In the genomic region with DNA sequence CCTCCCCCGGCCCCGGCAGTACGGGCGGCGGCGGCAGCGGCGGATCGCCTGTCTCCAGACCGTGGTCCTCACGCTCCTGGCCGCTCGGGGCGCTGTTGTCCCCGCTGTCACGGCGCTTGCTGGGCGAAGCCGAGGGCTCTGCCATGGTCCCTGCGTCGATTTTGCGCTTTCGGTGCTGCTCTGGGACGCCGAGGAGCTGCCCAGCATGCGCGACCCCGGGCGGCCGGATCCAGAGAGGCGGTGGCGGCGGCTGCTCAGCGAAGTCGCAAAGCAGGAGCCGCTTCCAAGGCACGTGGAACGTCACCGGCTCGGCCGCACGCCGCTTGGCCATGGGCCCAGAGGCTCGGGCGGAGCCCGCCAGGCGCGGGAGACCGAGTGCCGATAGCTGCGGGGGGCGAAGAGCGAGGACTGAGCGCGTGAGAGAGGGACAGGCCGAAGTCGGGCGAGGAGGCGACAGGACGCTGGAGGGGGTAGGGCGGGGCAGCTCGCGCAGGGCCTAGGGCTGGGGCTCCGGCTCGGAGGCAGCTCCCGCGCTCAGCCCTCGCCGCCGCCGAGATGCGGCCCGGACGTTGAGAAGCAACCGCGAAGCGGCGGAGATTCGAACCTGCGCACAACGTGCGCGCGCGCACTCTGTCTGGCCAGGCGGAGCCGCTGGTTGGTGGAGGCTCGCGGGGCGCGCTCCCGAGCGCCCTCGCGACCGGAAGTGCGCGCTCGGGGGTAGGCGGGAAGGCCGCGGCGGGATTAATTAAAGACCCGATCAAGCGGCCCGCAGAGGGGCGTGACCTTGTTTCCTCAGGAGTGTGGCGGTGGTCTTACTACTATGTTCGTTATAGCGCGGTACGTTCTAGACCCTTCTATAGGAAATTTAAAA, we compare ENCODE assay signal across 1 cellular context.
A peak's percentile ranks its signal among the peaks of the same experiment; 100 is the strongest.
TF ChIP-seq lines count a peak whose summit lies in the region.

A gene with protein sequence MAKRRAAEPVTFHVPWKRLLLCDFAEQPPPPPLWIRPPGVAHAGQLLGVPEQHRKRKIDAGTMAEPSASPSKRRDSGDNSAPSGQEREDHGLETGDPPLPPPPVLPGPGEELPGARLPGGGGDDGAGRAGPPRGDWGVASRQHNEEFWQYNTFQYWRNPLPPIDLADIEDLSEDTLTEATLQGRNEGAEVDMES (minus strand): TSS at position 632 of the 871 bp plus-strand sequence. CDS start 301 bp downstream, at position 331.

TF ChIP-seq in GM12878, 131 proteins besides CTCF, POLR2A, EP300 and RAD21 (continued from another document and continues in another):
- TF ChIP-seq, protein P1, sequence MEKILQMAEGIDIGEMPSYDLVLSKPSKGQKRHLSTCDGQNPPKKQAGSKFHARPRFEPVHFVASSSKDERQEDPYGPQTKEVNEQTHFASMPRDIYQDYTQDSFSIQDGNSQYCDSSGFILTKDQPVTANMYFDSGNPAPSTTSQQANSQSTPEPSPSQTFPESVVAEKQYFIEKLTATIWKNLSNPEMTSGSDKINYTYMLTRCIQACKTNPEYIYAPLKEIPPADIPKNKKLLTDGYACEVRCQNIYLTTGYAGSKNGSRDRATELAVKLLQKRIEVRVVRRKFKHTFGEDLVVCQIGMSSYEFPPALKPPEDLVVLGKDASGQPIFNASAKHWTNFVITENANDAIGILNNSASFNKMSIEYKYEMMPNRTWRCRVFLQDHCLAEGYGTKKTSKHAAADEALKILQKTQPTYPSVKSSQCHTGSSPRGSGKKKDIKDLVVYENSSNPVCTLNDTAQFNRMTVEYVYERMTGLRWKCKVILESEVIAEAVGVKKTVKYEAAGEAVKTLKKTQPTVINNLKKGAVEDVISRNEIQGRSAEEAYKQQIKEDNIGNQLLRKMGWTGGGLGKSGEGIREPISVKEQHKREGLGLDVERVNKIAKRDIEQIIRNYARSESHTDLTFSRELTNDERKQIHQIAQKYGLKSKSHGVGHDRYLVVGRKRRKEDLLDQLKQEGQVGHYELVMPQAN (conservative IDR thresholded peaks at IDR 0.05): peak; percentile 91
- TF ChIP-seq PML (IDR thresholded peaks at IDR 0.05; ENCODE audit: low read length) (no peak; the same call in 1 of the 2 replicates), NR2C1 (IDR thresholded peaks at IDR 0.05) (0 out of 2 replicates have a peak, but pooled peaks have one; percentile 26), ZNF207 (IDR thresholded peaks at IDR 0.05; ENCODE audit: borderline replicate concordance) (no peak; the same call in 1 of the 2 replicates), POU2F2 (IDR thresholded peaks at IDR 0.05; ENCODE audit: borderline replicate concordance, low read depth, low read length) (no peak), RUNX3 (IDR thresholded peaks at IDR 0.05; ENCODE audit: low read length) (peak; percentile 57), RCOR1 (conservative IDR thresholded peaks at IDR 0.05; ENCODE audit: low read depth, low read length) (no peak), STAT3 (IDR thresholded peaks at IDR 0.05; ENCODE audit: low read depth, low read length) (no peak), MYC (IDR thresholded peaks at IDR 0.05; ENCODE audit: insufficient read depth, insufficient read length, insufficient replicate concordance, low read length, severe bottlenecking) (peak; percentile 61), KDM1A (IDR thresholded peaks at IDR 0.05; ENCODE audit: borderline replicate concordance) (no peak), CBX3 (IDR thresholded peaks at IDR 0.05; ENCODE audit: borderline replicate concordance, low read depth) (no peak), NFXL1 (IDR thresholded peaks at IDR 0.05; ENCODE audit: borderline replicate concordance) (no peak), HDAC2 (IDR thresholded peaks at IDR 0.05) (no peak), YY1 (IDR thresholded peaks at IDR 0.05; ENCODE audit: low read depth, low read length) (peak; percentile 79), EGR1 (IDR thresholded peaks at IDR 0.05; ENCODE audit: borderline replicate concordance in 1 of 2, low read depth in 2 of 2, low read length in 2 of 2) (0 out of 3 replicates have a peak, but pooled peaks of 1 of the 2 experiments have one; percentile 14), ZSCAN29 (IDR thresholded peaks at IDR 0.05) (no peak), JUND (IDR thresholded peaks at IDR 0.05; ENCODE audit: low read depth, low read length) (no peak), TBL1XR1 (IDR thresholded peaks at IDR 0.05; ENCODE audit: low read depth, low read length) (no peak), FOXM1 (IDR thresholded peaks at IDR 0.05; ENCODE audit: low read depth, low read length) (no peak), SUPT20H (IDR thresholded peaks at IDR 0.05; ENCODE audit: borderline replicate concordance, control insufficient read depth, low read depth, low read length) (no peak), SPI1 (IDR thresholded peaks at IDR 0.05; ENCODE audit: borderline replicate concordance, insufficient read depth, low read depth, low read length) (no peak), ZNF24 (IDR thresholded peaks at IDR 0.05) (no peak), SMARCA5 (IDR thresholded peaks at IDR 0.05) (peak; percentile 99), CREB1 (IDR thresholded peaks at IDR 0.05; ENCODE audit: low read depth) (peak; percentile 60; the same call in 1 of the 2 replicates), MTA2 (IDR thresholded peaks at IDR 0.05; ENCODE audit: low read depth) (no peak), CBX5 (IDR thresholded peaks at IDR 0.05; ENCODE audit: low read depth) (peak; percentile 68; the same call in 1 of the 2 replicates), SIN3A (IDR thresholded peaks at IDR 0.05; ENCODE audit: low read depth, low read length) (peak; percentile 88), NFYA (IDR thresholded peaks at IDR 0.05; ENCODE audit: borderline replicate concordance, low read depth, low read length) (no peak), RELA (IDR thresholded peaks at IDR 0.05; ENCODE audit: borderline replicate concordance, partially characterized antibody) (no peak), NRF1 (conservative IDR thresholded peaks at IDR 0.05; ENCODE audit: low read depth, low read length) (peak; percentile 66)
- TF ChIP-seq, protein P2, sequence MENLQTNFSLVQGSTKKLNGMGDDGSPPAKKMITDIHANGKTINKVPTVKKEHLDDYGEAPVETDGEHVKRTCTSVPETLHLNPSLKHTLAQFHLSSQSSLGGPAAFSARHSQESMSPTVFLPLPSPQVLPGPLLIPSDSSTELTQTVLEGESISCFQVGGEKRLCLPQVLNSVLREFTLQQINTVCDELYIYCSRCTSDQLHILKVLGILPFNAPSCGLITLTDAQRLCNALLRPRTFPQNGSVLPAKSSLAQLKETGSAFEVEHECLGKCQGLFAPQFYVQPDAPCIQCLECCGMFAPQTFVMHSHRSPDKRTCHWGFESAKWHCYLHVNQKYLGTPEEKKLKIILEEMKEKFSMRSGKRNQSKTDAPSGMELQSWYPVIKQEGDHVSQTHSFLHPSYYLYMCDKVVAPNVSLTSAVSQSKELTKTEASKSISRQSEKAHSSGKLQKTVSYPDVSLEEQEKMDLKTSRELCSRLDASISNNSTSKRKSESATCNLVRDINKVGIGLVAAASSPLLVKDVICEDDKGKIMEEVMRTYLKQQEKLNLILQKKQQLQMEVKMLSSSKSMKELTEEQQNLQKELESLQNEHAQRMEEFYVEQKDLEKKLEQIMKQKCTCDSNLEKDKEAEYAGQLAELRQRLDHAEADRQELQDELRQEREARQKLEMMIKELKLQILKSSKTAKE (IDR thresholded peaks at IDR 0.05; ENCODE audit: low read depth, poor library complexity, severe bottlenecking): no peak
- TF ChIP-seq, protein P3, sequence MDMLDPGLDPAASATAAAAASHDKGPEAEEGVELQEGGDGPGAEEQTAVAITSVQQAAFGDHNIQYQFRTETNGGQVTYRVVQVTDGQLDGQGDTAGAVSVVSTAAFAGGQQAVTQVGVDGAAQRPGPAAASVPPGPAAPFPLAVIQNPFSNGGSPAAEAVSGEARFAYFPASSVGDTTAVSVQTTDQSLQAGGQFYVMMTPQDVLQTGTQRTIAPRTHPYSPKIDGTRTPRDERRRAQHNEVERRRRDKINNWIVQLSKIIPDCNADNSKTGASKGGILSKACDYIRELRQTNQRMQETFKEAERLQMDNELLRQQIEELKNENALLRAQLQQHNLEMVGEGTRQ (IDR thresholded peaks at IDR 0.05; ENCODE audit: borderline replicate concordance, low read depth, low read length): no peak
- TF ChIP-seq, protein P4, sequence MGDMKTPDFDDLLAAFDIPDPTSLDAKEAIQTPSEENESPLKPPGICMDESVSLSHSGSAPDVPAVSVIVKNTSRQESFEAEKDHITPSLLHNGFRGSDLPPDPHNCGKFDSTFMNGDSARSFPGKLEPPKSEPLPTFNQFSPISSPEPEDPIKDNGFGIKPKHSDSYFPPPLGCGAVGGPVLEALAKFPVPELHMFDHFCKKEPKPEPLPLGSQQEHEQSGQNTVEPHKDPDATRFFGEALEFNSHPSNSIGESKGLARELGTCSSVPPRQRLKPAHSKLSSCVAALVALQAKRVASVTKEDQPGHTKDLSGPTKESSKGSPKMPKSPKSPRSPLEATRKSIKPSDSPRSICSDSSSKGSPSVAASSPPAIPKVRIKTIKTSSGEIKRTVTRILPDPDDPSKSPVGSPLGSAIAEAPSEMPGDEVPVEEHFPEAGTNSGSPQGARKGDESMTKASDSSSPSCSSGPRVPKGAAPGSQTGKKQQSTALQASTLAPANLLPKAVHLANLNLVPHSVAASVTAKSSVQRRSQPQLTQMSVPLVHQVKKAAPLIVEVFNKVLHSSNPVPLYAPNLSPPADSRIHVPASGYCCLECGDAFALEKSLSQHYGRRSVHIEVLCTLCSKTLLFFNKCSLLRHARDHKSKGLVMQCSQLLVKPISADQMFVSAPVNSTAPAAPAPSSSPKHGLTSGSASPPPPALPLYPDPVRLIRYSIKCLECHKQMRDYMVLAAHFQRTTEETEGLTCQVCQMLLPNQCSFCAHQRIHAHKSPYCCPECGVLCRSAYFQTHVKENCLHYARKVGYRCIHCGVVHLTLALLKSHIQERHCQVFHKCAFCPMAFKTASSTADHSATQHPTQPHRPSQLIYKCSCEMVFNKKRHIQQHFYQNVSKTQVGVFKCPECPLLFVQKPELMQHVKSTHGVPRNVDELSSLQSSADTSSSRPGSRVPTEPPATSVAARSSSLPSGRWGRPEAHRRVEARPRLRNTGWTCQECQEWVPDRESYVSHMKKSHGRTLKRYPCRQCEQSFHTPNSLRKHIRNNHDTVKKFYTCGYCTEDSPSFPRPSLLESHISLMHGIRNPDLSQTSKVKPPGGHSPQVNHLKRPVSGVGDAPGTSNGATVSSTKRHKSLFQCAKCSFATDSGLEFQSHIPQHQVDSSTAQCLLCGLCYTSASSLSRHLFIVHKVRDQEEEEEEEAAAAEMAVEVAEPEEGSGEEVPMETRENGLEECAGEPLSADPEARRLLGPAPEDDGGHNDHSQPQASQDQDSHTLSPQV (IDR thresholded peaks at IDR 0.05): no peak
- TF ChIP-seq, protein P5, sequence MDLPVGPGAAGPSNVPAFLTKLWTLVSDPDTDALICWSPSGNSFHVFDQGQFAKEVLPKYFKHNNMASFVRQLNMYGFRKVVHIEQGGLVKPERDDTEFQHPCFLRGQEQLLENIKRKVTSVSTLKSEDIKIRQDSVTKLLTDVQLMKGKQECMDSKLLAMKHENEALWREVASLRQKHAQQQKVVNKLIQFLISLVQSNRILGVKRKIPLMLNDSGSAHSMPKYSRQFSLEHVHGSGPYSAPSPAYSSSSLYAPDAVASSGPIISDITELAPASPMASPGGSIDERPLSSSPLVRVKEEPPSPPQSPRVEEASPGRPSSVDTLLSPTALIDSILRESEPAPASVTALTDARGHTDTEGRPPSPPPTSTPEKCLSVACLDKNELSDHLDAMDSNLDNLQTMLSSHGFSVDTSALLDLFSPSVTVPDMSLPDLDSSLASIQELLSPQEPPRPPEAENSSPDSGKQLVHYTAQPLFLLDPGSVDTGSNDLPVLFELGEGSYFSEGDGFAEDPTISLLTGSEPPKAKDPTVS (IDR thresholded peaks at IDR 0.05; ENCODE audit: low read depth, low read length): peak; percentile 63; the same call in 1 of the 2 replicates
- TF ChIP-seq, protein P6, sequence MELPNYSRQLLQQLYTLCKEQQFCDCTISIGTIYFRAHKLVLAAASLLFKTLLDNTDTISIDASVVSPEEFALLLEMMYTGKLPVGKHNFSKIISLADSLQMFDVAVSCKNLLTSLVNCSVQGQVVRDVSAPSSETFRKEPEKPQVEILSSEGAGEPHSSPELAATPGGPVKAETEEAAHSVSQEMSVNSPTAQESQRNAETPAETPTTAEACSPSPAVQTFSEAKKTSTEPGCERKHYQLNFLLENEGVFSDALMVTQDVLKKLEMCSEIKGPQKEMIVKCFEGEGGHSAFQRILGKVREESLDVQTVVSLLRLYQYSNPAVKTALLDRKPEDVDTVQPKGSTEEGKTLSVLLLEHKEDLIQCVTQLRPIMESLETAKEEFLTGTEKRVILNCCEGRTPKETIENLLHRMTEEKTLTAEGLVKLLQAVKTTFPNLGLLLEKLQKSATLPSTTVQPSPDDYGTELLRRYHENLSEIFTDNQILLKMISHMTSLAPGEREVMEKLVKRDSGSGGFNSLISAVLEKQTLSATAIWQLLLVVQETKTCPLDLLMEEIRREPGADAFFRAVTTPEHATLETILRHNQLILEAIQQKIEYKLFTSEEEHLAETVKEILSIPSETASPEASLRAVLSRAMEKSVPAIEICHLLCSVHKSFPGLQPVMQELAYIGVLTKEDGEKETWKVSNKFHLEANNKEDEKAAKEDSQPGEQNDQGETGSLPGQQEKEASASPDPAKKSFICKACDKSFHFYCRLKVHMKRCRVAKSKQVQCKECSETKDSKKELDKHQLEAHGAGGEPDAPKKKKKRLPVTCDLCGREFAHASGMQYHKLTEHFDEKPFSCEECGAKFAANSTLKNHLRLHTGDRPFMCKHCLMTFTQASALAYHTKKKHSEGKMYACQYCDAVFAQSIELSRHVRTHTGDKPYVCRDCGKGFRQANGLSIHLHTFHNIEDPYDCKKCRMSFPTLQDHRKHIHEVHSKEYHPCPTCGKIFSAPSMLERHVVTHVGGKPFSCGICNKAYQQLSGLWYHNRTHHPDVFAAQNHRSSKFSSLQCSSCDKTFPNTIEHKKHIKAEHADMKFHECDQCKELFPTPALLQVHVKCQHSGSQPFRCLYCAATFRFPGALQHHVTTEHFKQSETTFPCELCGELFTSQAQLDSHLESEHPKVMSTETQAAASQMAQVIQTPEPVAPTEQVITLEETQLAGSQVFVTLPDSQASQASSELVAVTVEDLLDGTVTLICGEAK (IDR thresholded peaks at IDR 0.05; ENCODE audit: borderline replicate concordance): peak; percentile 55; the same call in 1 of the 2 replicates
- TF ChIP-seq, protein P7, sequence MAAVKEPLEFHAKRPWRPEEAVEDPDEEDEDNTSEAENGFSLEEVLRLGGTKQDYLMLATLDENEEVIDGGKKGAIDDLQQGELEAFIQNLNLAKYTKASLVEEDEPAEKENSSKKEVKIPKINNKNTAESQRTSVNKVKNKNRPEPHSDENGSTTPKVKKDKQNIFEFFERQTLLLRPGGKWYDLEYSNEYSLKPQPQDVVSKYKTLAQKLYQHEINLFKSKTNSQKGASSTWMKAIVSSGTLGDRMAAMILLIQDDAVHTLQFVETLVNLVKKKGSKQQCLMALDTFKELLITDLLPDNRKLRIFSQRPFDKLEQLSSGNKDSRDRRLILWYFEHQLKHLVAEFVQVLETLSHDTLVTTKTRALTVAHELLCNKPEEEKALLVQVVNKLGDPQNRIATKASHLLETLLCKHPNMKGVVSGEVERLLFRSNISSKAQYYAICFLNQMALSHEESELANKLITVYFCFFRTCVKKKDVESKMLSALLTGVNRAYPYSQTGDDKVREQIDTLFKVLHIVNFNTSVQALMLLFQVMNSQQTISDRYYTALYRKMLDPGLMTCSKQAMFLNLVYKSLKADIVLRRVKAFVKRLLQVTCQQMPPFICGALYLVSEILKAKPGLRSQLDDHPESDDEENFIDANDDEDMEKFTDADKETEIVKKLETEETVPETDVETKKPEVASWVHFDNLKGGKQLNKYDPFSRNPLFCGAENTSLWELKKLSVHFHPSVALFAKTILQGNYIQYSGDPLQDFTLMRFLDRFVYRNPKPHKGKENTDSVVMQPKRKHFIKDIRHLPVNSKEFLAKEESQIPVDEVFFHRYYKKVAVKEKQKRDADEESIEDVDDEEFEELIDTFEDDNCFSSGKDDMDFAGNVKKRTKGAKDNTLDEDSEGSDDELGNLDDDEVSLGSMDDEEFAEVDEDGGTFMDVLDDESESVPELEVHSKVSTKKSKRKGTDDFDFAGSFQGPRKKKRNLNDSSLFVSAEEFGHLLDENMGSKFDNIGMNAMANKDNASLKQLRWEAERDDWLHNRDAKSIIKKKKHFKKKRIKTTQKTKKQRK (IDR thresholded peaks at IDR 0.05; ENCODE audit: low read depth, low read length): no peak
